15 cellular contexts compared by ENCODE assay signal in genomic region chr21:43913928-43914327, GRCh38. TPM values are rescaled to one million over a fixed set of nuclear protein-coding genes. Genes with fewer than 3 reads are reported as not detected.
DNase-seq lines count a peak whose midpoint lies in the region; ATAC-seq and TF ChIP-seq lines count a peak whose summit lies in the region.
"Had no signal": no experiment of that assay in that cellular context is flagged by ENCODE, and none has a peak within 500 bp of the region (broad histone marks: within the 10 kb centered on the region; RNA-seq: fewer than 3 reads in every experiment).

No MANE protein-coding gene starts in this region.

- H3K36me3 Mint-ChIP-seq in activated CD4-positive, alpha-beta T cell treated with anti-CD3 and anti-CD28 coated beads for 36 hours (ENCODE audit: low read depth), result peaks cover 23% of the 10 kb centered on the region
- H3K36me3 Mint-ChIP-seq in activated CD4-positive, alpha-beta T cell treated with anti-CD3 and anti-CD28 coated beads, Interleukin-2, amount 10 ng/mL, durations not matched to agents 24 days and 14 days (ENCODE audit: low read depth), result peaks cover 40% of the 10 kb centered on the region

- H3K36me3 ChIP-seq in heart right ventricle, result no peaks in the 10 kb centered on the region
- no peaks in the 10 kb centered on the region for H3K36me3 ChIP-seq in smooth muscle cell (ENCODE audit: low read depth)
- H3K36me3 ChIP-seq: suprapubic skin had no signal

- no peak for TF ChIP-seq CTCF in heart right ventricle (IDR thresholded peaks at IDR 0.05)
- no peak for TF ChIP-seq CTCF in smooth muscle cell (IDR thresholded peaks at IDR 0.05; ENCODE audit: borderline replicate concordance, insufficient read depth, poor library complexity, severe bottlenecking)

- peaks cover 7 to 70% (median 40%) of the 10 kb centered on the region in 9 donors for H3K4me1 ChIP-seq in heart right ventricle
- no peaks in the 10 kb centered on the region for H3K4me1 ChIP-seq in smooth muscle cell (ENCODE audit: low read depth)
- H3K4me1 ChIP-seq: ascending aorta had no signal

- POLR2A ChIA-PET in activated CD4-positive, alpha-beta T cell treated with anti-CD3 and anti-CD28 coated beads for 36 hours (lab: Charles Lee), result no interaction called here

- H3K4me2 ChIP-seq in smooth muscle cell, result peak overlapping the region; percentile 74

- H3K9me3 Mint-ChIP-seq in activated CD4-positive, alpha-beta T cell treated with anti-CD3 and anti-CD28 coated beads for 36 hours (ENCODE audit: low read depth), result peaks cover 8% of the 10 kb centered on the region
- peaks cover 8% of the 10 kb centered on the region for H3K9me3 Mint-ChIP-seq in activated CD4-positive, alpha-beta T cell treated with anti-CD3 and anti-CD28 coated beads, Interleukin-2, amount 10 ng/mL, durations not matched to agents 24 days and 14 days

- H2AFZ ChIP-seq in smooth muscle cell (ENCODE audit: low read depth), result no peak overlapping the region

- 40 to 47% methylated on average over 6 of the region's 6 CpGs for WGBS in heart right ventricle, 2 donors
- WGBS in smooth muscle cell (ENCODE audit: low lambda C conversion rate), result 19% methylated on average over 6 of the region's 6 CpGs

- no peak overlapping the region for H3K4me3 ChIP-seq in heart right ventricle
- no peak overlapping the region for H3K4me3 ChIP-seq in smooth muscle cell
- H3K4me3 ChIP-seq: ascending aorta, suprapubic skin had no signal

- H4K20me1 ChIP-seq in smooth muscle cell (ENCODE audit: low read depth), result peaks cover 77% of the 10 kb centered on the region

- no peaks in the 10 kb centered on the region for H3F3A ChIP-seq in smooth muscle cell (ENCODE audit: low read depth)

- H3K9ac ChIP-seq in smooth muscle cell (ENCODE audit: low read depth), result no peak overlapping the region

- peaks cover 42% of the 10 kb centered on the region for H3K4me1 Mint-ChIP-seq in activated CD4-positive, alpha-beta T cell treated with anti-CD3 and anti-CD28 coated beads for 36 hours
- H3K4me1 Mint-ChIP-seq in activated CD4-positive, alpha-beta T cell treated with anti-CD3 and anti-CD28 coated beads, Interleukin-2, amount 10 ng/mL, durations not matched to agents 24 days and 14 days, result peaks cover 35% of the 10 kb centered on the region

- H3K27me3 Mint-ChIP-seq in activated CD4-positive, alpha-beta T cell treated with anti-CD3 and anti-CD28 coated beads for 36 hours, result no peaks in the 10 kb centered on the region
- H3K27me3 Mint-ChIP-seq in activated CD4-positive, alpha-beta T cell treated with anti-CD3 and anti-CD28 coated beads, Interleukin-2, amount 10 ng/mL, durations not matched to agents 24 days and 14 days, result peaks cover 2% of the 10 kb centered on the region

- H3K27me3 ChIP-seq in heart right ventricle (no peaks in the 10 kb centered on the region), smooth muscle cell (ENCODE audit: low read depth) (no peaks in the 10 kb centered on the region)
- H3K27me3 ChIP-seq: ascending aorta, suprapubic skin had no signal

- CTCF ChIA-PET in activated CD4-positive, alpha-beta T cell treated with anti-CD3 and anti-CD28 coated beads for 36 hours (lab: Charles Lee), result interaction anchor here (0.7 kb wide), 1 partner anchor 35 kb away, joined by 3 read pairs; no protein-coding TSS in a partner anchor

- peak; percentile 47 for DNase-seq in activated CD4-positive, alpha-beta T cell treated with anti-CD3 and anti-CD28 coated beads for 36 hours
- no peak for DNase-seq in activated CD4-positive, alpha-beta T cell treated with anti-CD3 and anti-CD28 coated beads, Interleukin-2, amount 10 ng/mL, durations not matched to agents 24 days and 14 days
- DNase-seq in amniotic epithelial cell (ENCODE audit: low read depth) (peak; percentile 33), heart right ventricle (peak in 1 of 2 donors; percentile 61), smooth muscle cell (lab: John Stamatoyannopoulos, UW; ENCODE audit: unreplicated experiment) (no peak), NCI-H82 treated with DMSO at 0.1 percent for 48 hours (lab: John Stamatoyannopoulos, UW; ENCODE audit: unreplicated experiment) (no peak), ureter (ENCODE audit: low spot score) (no peak), iPS-NIHi7 (ENCODE audit: extremely low spot score) (no peak)
- DNase-seq: activated T-cell treated with anti-CD3 and anti-CD28 coated beads, Interleukin-2, amount 50 U/mL, for 72 hours; effector memory CD4-positive, alpha-beta T cell; NCI-H345; small intestine had no signal

- peaks cover 22% of the 10 kb centered on the region for H3K79me2 ChIP-seq in smooth muscle cell (ENCODE audit: low read depth)

- H3K9me3 ChIP-seq in heart right ventricle (peaks cover 0 to 18% (median 9%) of the 10 kb centered on the region in 11 donors), smooth muscle cell (replicated peaks; ENCODE audit: low read depth) (no peaks in the 10 kb centered on the region)
- H3K9me3 ChIP-seq: suprapubic skin had no signal

- peak overlapping the region; percentile 49 for H3K27ac Mint-ChIP-seq in activated CD4-positive, alpha-beta T cell treated with anti-CD3 and anti-CD28 coated beads for 36 hours
- H3K27ac Mint-ChIP-seq in activated CD4-positive, alpha-beta T cell treated with anti-CD3 and anti-CD28 coated beads, Interleukin-2, amount 10 ng/mL, durations not matched to agents 24 days and 14 days, result no peak overlapping the region
- H3K27ac Mint-ChIP-seq: activated T-cell treated with anti-CD3 and anti-CD28 coated beads, Interleukin-2, amount 50 U/mL, for 72 hours had no signal

- H3K27ac ChIP-seq in heart right ventricle, result peak overlapping the region in 6 of 10 donors; percentile 10 to 74 (median 48)
- peak overlapping the region; percentile 57 for H3K27ac ChIP-seq in smooth muscle cell (ENCODE audit: low read depth)
- H3K27ac ChIP-seq: ascending aorta, suprapubic skin had no signal

- ATAC-seq in activated CD4-positive, alpha-beta T cell treated with anti-CD3 and anti-CD28 coated beads for 36 hours, result no peak
- ATAC-seq in heart right ventricle, result peak; percentile 51 to 77 (median 60)
- ATAC-seq: activated CD4-positive, CD25-positive, alpha-beta regulatory T cell treated with anti-CD3 and anti-CD28 coated beads, Interleukin-2, amount 50 U/mL, for 24 hours; activated T-cell treated with anti-CD3 and anti-CD28 coated beads, Interleukin-2, amount 50 U/mL, for 72 hours had no signal

- intact Hi-C loops in activated CD4-positive, alpha-beta T cell treated with anti-CD3 and anti-CD28 coated beads for 36 hours (cut with DNase I, micrococcal nuclease), result no loop called here
- intact Hi-C loops in activated CD4-positive, alpha-beta T cell treated with anti-CD3 and anti-CD28 coated beads, Interleukin-2, amount 10 ng/mL, durations not matched to agents 24 days and 14 days (cut with micrococcal nuclease), result no loop called here
- intact Hi-C loops in heart right ventricle (cut with DNase I), result no loop called here

- H3K4me3 Mint-ChIP-seq in activated CD4-positive, alpha-beta T cell treated with anti-CD3 and anti-CD28 coated beads for 36 hours, result no peak overlapping the region
- H3K4me3 Mint-ChIP-seq in activated CD4-positive, alpha-beta T cell treated with anti-CD3 and anti-CD28 coated beads, Interleukin-2, amount 10 ng/mL, durations not matched to agents 24 days and 14 days, result no peak overlapping the region
- H3K4me3 Mint-ChIP-seq: activated T-cell treated with anti-CD3 and anti-CD28 coated beads, Interleukin-2, amount 50 U/mL, for 72 hours had no signal

RNA-seq across cellular contexts. Expression of gene AGPAT3, which starts 48.9 kb away (rescaled TPM):
- total RNA-seq in activated CD4-positive, alpha-beta T cell treated with anti-CD3 and anti-CD28 coated beads for 36 hours, result 10 to 100 TPM; 73.5 to 90.7 TPM
- total RNA-seq in activated CD4-positive, alpha-beta T cell treated with anti-CD3 and anti-CD28 coated beads, Interleukin-2, amount 10 ng/mL, durations not matched to agents 24 days and 14 days, result 127 and 130 TPM in 2 replicates
- 100 to 1,000 TPM in 1 of 10 donors, 10 to 100 TPM in 9; 54.6 to 110 (median 66.5) TPM for total RNA-seq in heart right ventricle
- 10 to 100 TPM; 19.7 to 20.7 TPM for polyA plus RNA-seq in heart right ventricle
- 12.1 and 17.2 TPM in 2 replicates for total RNA-seq in smooth muscle cell
- 10.9 and 17.4 TPM in 2 replicates for polyA plus RNA-seq in smooth muscle cell
- total RNA-seq in ureter, result 84.7 TPM

Comparison
In these comparisons a context has a peak if more than half of its experiments do, and no peak if none do; other contexts are left out.
1. DNase-seq: peak in activated CD4-positive, alpha-beta T cell treated with anti-CD3 and anti-CD28 coated beads for 36 hours (single experiment) and amniotic epithelial cell (single experiment); none in activated CD4-positive, alpha-beta T cell treated with anti-CD3 and anti-CD28 coated beads, Interleukin-2, amount 10 ng/mL, durations not matched to agents 24 days and 14 days (single experiment), smooth muscle cell (single experiment), NCI-H82 treated with DMSO at 0.1 percent for 48 hours (single experiment), ureter (single experiment) and iPS-NIHi7 (single experiment).